Comparison of ENCODE assay signal across 17 cellular contexts in the genomic region with DNA sequence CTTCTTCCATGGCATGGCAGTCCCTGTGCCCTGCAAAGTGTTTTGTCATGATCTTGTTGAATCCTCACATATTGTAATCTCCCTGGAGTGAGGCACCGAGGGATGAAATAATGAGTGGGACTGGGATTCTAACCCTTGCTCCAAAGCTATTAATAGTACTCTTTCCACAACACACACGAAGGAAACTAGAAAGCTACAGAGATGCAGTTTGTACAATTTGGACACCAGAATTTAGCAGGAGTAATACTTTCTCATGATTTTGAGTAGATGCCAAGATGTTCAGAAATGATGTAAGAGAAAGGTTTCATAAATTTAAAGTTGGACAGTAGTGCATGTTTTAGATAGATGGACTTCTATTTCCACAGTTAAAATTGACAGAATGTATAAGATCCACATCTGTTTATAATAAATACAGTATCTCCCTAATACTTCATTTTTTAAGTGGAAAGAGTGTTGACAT. TPM values are rescaled to one million over a fixed set of nuclear protein-coding genes. Genes with fewer than 3 reads are reported as not detected.
DNase-seq lines count a peak whose midpoint lies in the region; ATAC-seq, FAIRE-seq and TF ChIP-seq lines count a peak whose summit lies in the region.
"Had no signal": no experiment of that assay in that cellular context is flagged by ENCODE, and none has a peak within 500 bp of the region (broad histone marks: within the 10 kb centered on the region; RNA-seq: fewer than 3 reads in every experiment).

No MANE protein-coding gene starts in this region.

- H3K79me2 ChIP-seq in keratinocyte (ENCODE audit: control insufficient read depth, insufficient read depth, low read length), result no peaks in the 10 kb centered on the region

- intact Hi-C loops in activated naive CD4-positive, alpha-beta T cell treated with anti-CD3 and anti-CD28 coated beads for 36 hours (cut with micrococcal nuclease), result no loop called here

- DNase-seq in A549 (ENCODE audit: low read depth in 1 of 2, low spot score in 1 of 2) (no peak), NCI-H226 (peak; percentile 24), chondrocyte (ENCODE audit: low spot score) (no peak), keratinocyte (ENCODE audit: low read depth, low spot score) (no peak), Kasumi-1 (lab: John Stamatoyannopoulos, UW) (no peak), NCI-H2227 treated with DMSO at 0.1 percent for 48 hours (lab: John Stamatoyannopoulos, UW) (no peak)
- no peak for DNase-seq in activated naive CD4-positive, alpha-beta T cell treated with anti-CD3 and anti-CD28 coated beads for 36 hours
- DNase-seq: activated CD4-positive, alpha-beta memory T cell treated with anti-CD3 and anti-CD28 coated beads, Interleukin-2, amount 10 ng/mL, durations not matched to agents 7 days and 5 days; activated naive CD4-positive, alpha-beta T cell treated with Interleukin-2 at 50 U/mL for 16 hours; anterior cingulate cortex; DMS 273 treated with DMSO at 0.1 percent for 48 hours; naive thymus-derived CD8-positive, alpha-beta T cell; right cardiac atrium; Right ventricle myocardium superior; SW 1271 had no signal

- H3K9me3 ChIP-seq in A549 (0 out of 3 replicates have a peak, but pooled peaks cover 3% of the 10 kb centered on the region), keratinocyte (ENCODE audit: control insufficient read depth, low read depth, low read length) (no peaks in the 10 kb centered on the region)

- H3K4me1 Mint-ChIP-seq in chondrocyte (ENCODE audit: low read depth), result peaks cover 39% of the 10 kb centered on the region
- no peaks in the 10 kb centered on the region for H3K4me1 Mint-ChIP-seq in activated naive CD4-positive, alpha-beta T cell treated with anti-CD3 and anti-CD28 coated beads for 36 hours (ENCODE audit: low read depth)
- H3K4me1 Mint-ChIP-seq: activated CD4-positive, alpha-beta memory T cell treated with anti-CD3 and anti-CD28 coated beads, Interleukin-2, amount 10 ng/mL, durations not matched to agents 7 days and 5 days; naive thymus-derived CD8-positive, alpha-beta T cell had no signal

- H3K4me2 ChIP-seq in A549 (peak overlapping the region; percentile 65), keratinocyte (ENCODE audit: control insufficient read depth, extremely low read depth, insufficient read depth, low read depth, low read length) (peak overlapping the region; percentile 46)
- H3K4me2 ChIP-seq: BLaER1 treated with 17β-estradiol and CSF1 and Interleukin-3, amounts not matched to agents 10 nM and 100 nM had no signal

- H3K9me1 ChIP-seq in keratinocyte (ENCODE audit: control insufficient read depth, extremely low read depth, insufficient read depth, low read length), result no peaks in the 10 kb centered on the region

- TF ChIP-seq RAD21 in A549 (conservative IDR thresholded peaks at IDR 0.05 in 1 of 2, IDR thresholded peaks at IDR 0.05 in 1 of 2), result no peak

- peak overlapping the region in 1 of 2 experiments; percentile 71; a peak in 3 of 6 replicates for H3K27ac ChIP-seq in A549
- H3K27ac ChIP-seq in keratinocyte (ENCODE audit: control insufficient read depth, insufficient read depth, low read length), result no peak overlapping the region
- H3K27ac ChIP-seq: BLaER1 treated with 17β-estradiol and CSF1 and Interleukin-3, amounts not matched to agents 10 nM and 100 nM had no signal

- no peak overlapping the region for H3K4me3 Mint-ChIP-seq in chondrocyte (ENCODE audit: unreplicated experiment)
- H3K4me3 Mint-ChIP-seq in activated naive CD4-positive, alpha-beta T cell treated with anti-CD3 and anti-CD28 coated beads for 36 hours, result no peak overlapping the region
- H3K4me3 Mint-ChIP-seq: activated CD4-positive, alpha-beta memory T cell treated with anti-CD3 and anti-CD28 coated beads, Interleukin-2, amount 10 ng/mL, durations not matched to agents 7 days and 5 days; naive thymus-derived CD8-positive, alpha-beta T cell had no signal

- CTCF ChIA-PET in A549 (lab: Yijun Ruan, JAX), result interaction anchor here (0.6 to 3.7 kb wide), 9 partner anchors 9 to 923 kb away, joined by 3 to 27 read pairs (median 3); no protein-coding TSS in a partner anchor
- CTCF ChIA-PET in activated naive CD4-positive, alpha-beta T cell treated with anti-CD3 and anti-CD28 coated beads for 36 hours (lab: Charles Lee), result no interaction called here

- H3K4me1 ChIP-seq in A549 (peaks cover 48% of the 10 kb centered on the region), keratinocyte (ENCODE audit: control insufficient read depth, extremely low read depth, insufficient read depth, low read length) (peaks cover 53% of the 10 kb centered on the region)
- H3K4me1 ChIP-seq: BLaER1 treated with 17β-estradiol and CSF1 and Interleukin-3, amounts not matched to agents 10 nM and 100 nM had no signal

- H3K27ac Mint-ChIP-seq in chondrocyte (ENCODE audit: unreplicated experiment), result no peak overlapping the region
- no peak overlapping the region for H3K27ac Mint-ChIP-seq in activated naive CD4-positive, alpha-beta T cell treated with anti-CD3 and anti-CD28 coated beads for 36 hours
- H3K27ac Mint-ChIP-seq: activated CD4-positive, alpha-beta memory T cell treated with anti-CD3 and anti-CD28 coated beads, Interleukin-2, amount 10 ng/mL, durations not matched to agents 7 days and 5 days; naive thymus-derived CD8-positive, alpha-beta T cell had no signal

- POLR2A ChIA-PET in A549 (lab: Yijun Ruan, JAX), result no interaction called here

- no peaks in the 10 kb centered on the region for H3K36me3 ChIP-seq in keratinocyte (ENCODE audit: control insufficient read depth in 2 of 2, extremely low read depth in 1 of 2, insufficient read depth in 2 of 2, low read length in 2 of 2)
- H3K36me3 ChIP-seq: BLaER1 treated with 17β-estradiol and CSF1 and Interleukin-3, amounts not matched to agents 10 nM and 100 nM had no signal

- H3K9me3 Mint-ChIP-seq in chondrocyte (ENCODE audit: low read depth), result no peaks in the 10 kb centered on the region
- no peaks in the 10 kb centered on the region for H3K9me3 Mint-ChIP-seq in activated naive CD4-positive, alpha-beta T cell treated with anti-CD3 and anti-CD28 coated beads for 36 hours
- H3K9me3 Mint-ChIP-seq: activated CD4-positive, alpha-beta memory T cell treated with anti-CD3 and anti-CD28 coated beads, Interleukin-2, amount 10 ng/mL, durations not matched to agents 7 days and 5 days; naive thymus-derived CD8-positive, alpha-beta T cell had no signal

- no peaks in the 10 kb centered on the region for H3K36me3 Mint-ChIP-seq in chondrocyte (ENCODE audit: low read depth)
- no peaks in the 10 kb centered on the region for H3K36me3 Mint-ChIP-seq in activated naive CD4-positive, alpha-beta T cell treated with anti-CD3 and anti-CD28 coated beads for 36 hours (ENCODE audit: low read depth)
- H3K36me3 Mint-ChIP-seq: naive thymus-derived CD8-positive, alpha-beta T cell had no signal

- no peak for TF ChIP-seq POLR2A in A549 (IDR thresholded peaks at IDR 0.05; ENCODE audit: low read length)

- no peak for ATAC-seq in A549
- no peak for ATAC-seq in GM19035 (IDR thresholded peaks at IDR 0.05; ENCODE audit: unreplicated experiment)
- ATAC-seq: naive thymus-derived CD8-positive, alpha-beta T cell had no signal

- 39% methylated on average over 2 of the region's 2 CpGs for WGBS in A549 (ENCODE audit: missing lambda C conversion rate)

- H3K27me3 Mint-ChIP-seq in chondrocyte (ENCODE audit: low read depth), result no peaks in the 10 kb centered on the region
- peaks cover 3% of the 10 kb centered on the region for H3K27me3 Mint-ChIP-seq in activated naive CD4-positive, alpha-beta T cell treated with anti-CD3 and anti-CD28 coated beads for 36 hours (ENCODE audit: low read depth)
- H3K27me3 Mint-ChIP-seq: activated CD4-positive, alpha-beta memory T cell treated with anti-CD3 and anti-CD28 coated beads, Interleukin-2, amount 10 ng/mL, durations not matched to agents 7 days and 5 days had no signal

- TF ChIP-seq EP300 in A549 (IDR thresholded peaks at IDR 0.05), result no peak

- H2AFZ ChIP-seq in keratinocyte (ENCODE audit: control insufficient read depth, low read length), result peak overlapping the region; percentile 36

- TF ChIP-seq CTCF in A549 (IDR thresholded peaks at IDR 0.05), result no peak
- peak; percentile 54 for TF ChIP-seq CTCF in chondrocyte (IDR thresholded peaks at IDR 0.05)
- no peak for TF ChIP-seq CTCF in keratinocyte (optimal IDR thresholded peaks at IDR 0.05 in 1 of 3, IDR thresholded peaks at IDR 0.05 in 1 of 3, conservative IDR thresholded peaks at IDR 0.05 in 1 of 3; ENCODE audit: extremely low read depth in 1 of 3, insufficient read depth in 2 of 3, low read length in 3 of 3)

- FAIRE-seq in A549 (lab: Jason Lieb, UNC) (no peak), keratinocyte (lab: Jason Lieb, UNC) (no peak)

- no peaks in the 10 kb centered on the region for H4K20me1 ChIP-seq in keratinocyte (ENCODE audit: control insufficient read depth, extremely low read depth, insufficient read depth, low read length)
- H4K20me1 ChIP-seq: BLaER1 treated with 17β-estradiol and CSF1 and Interleukin-3, amounts not matched to agents 10 nM and 100 nM had no signal

- H3K4me3 ChIP-seq in A549 (no peak overlapping the region), keratinocyte (ENCODE audit: control insufficient read depth in 2 of 3, extremely low read depth in 1 of 3, insufficient read depth in 2 of 3, low read depth in 1 of 3, low read length in 3 of 3) (no peak overlapping the region)
- H3K4me3 ChIP-seq: BLaER1 treated with 17β-estradiol and CSF1 and Interleukin-3, amounts not matched to agents 10 nM and 100 nM had no signal

- no peaks in the 10 kb centered on the region for H3K27me3 ChIP-seq in keratinocyte (ENCODE audit: control insufficient read depth, extremely low read depth, insufficient read depth, low read length)
- H3K27me3 ChIP-seq: BLaER1 treated with 17β-estradiol and CSF1 and Interleukin-3, amounts not matched to agents 10 nM and 100 nM had no signal

- H3K9ac ChIP-seq in keratinocyte (ENCODE audit: control insufficient read depth, extremely low read depth, insufficient read depth, low read length), result no peak overlapping the region
- H3K9ac ChIP-seq: BLaER1 treated with 17β-estradiol and CSF1 and Interleukin-3, amounts not matched to agents 10 nM and 100 nM had no signal

- dilution Hi-C loops in keratinocyte (cut with MboI; ENCODE audit: extremely low pct_ligation_motif_present, low sequenced_read_pairs), result no loop called here

RNA-seq across cellular contexts. Expression of a gene that starts 46.4 kb away (rescaled TPM):
- polyA plus RNA-seq in A549 (2011; rRNA removed), result 1.6 and 1.8 TPM in 2 replicates
- 0.30 and 0.40 TPM in 2 replicates for polyA plus RNA-seq in A549 (2012; cell fraction: cytosol; rRNA removed)
- 0.13 and 0.55 TPM in 2 replicates for polyA plus RNA-seq in A549 (2012; cell fraction: nucleus; rRNA removed)
- polyA plus RNA-seq in A549 (2017; fragmentation: RNase III; extraction: RNeasy Plus Mini Kit Qiagen cat#74134 plus additional on column Dnase treatment), result 0.88 to 2.5 TPM (median 1.9 TPM) in 3 replicates
- 0.29 and 0.50 TPM in 2 replicates for polyA minus RNA-seq in A549 (2011; rRNA and poly(A)+ RNA removed)
- 2.5 to 6.3 TPM (median 2.7 TPM) in 3 replicates for total RNA-seq in chondrocyte
- 0.81 to 2.0 TPM (median 1.8 TPM) in 3 replicates for polyA plus RNA-seq in keratinocyte
- 0.61 TPM for polyA plus RNA-seq in keratinocyte (2011; ENCODE audit: low read depth)
- polyA plus RNA-seq in keratinocyte (2011; cell fraction: cytosol; rRNA removed), result 1.3 and 1.7 TPM in 2 replicates
- polyA plus RNA-seq in keratinocyte (2011; cell fraction: nucleus; rRNA removed), result 1.3 and 2.0 TPM in 2 replicates
- 1.5 and 2.1 TPM in 2 replicates for polyA plus RNA-seq in keratinocyte (2012; ENCODE audit: low replicate concordance)
- polyA minus RNA-seq in keratinocyte, result 0.19 to 0.36 TPM (median 0.20 TPM) in 3 replicates
- polyA minus RNA-seq in keratinocyte (2011; cell fraction: cytosol; rRNA and poly(A)+ RNA removed), result 1.9 TPM
- polyA minus RNA-seq in keratinocyte (2011; cell fraction: nucleus; rRNA and poly(A)+ RNA removed), result 0.47 and 0.84 TPM in 2 replicates
- not detected for total RNA-seq in activated naive CD4-positive, alpha-beta T cell treated with anti-CD3 and anti-CD28 coated beads for 36 hours
- total RNA-seq: activated CD4-positive, alpha-beta memory T cell treated with anti-CD3 and anti-CD28 coated beads, Interleukin-2, amount 10 ng/mL, durations not matched to agents 7 days and 5 days; naive thymus-derived CD8-positive, alpha-beta T cell; Right ventricle myocardium superior had no signal
- polyA plus RNA-seq: naive thymus-derived CD8-positive, alpha-beta T cell had no signal
